ENCODE assay signal across 1 cellular context in genomic region chr15:101239724-101240136, GRCh38.
TF ChIP-seq lines count a peak whose summit lies in the region.

No MANE protein-coding gene starts in this region.

TF ChIP-seq in GM12878, 131 proteins besides CTCF, POLR2A, EP300 and RAD21:
- no peak for TF ChIP-seq ESRRA (IDR thresholded peaks at IDR 0.05; ENCODE audit: low read length)
- 0 out of 2 replicates have a peak, but pooled peaks have one; percentile 45 for TF ChIP-seq DPF2 (IDR thresholded peaks at IDR 0.05)
- TF ChIP-seq RELA (IDR thresholded peaks at IDR 0.05; ENCODE audit: borderline replicate concordance, partially characterized antibody) = no peak
- TF ChIP-seq NFXL1 (IDR thresholded peaks at IDR 0.05; ENCODE audit: borderline replicate concordance) = no peak
- TF ChIP-seq CHD1 (IDR thresholded peaks at IDR 0.05; ENCODE audit: low read depth, low read length) = no peak
- peak; percentile 51 for TF ChIP-seq SKIL (IDR thresholded peaks at IDR 0.05; ENCODE audit: low read depth, poor library complexity, severe bottlenecking)
- TF ChIP-seq PRDM15 (CRISPR knock-in tag; IDR thresholded peaks at IDR 0.05) = no peak
- TF ChIP-seq BHLHE40 (IDR thresholded peaks at IDR 0.05; ENCODE audit: borderline replicate concordance in 1 of 2, low read depth in 2 of 2, low read length in 1 of 2) = no peak; a peak in 1 of 4 replicates
- peak; percentile 99 for TF ChIP-seq MTA2 (IDR thresholded peaks at IDR 0.05; ENCODE audit: low read depth)
- TF ChIP-seq BCL11A (IDR thresholded peaks at IDR 0.05; ENCODE audit: low read depth, low read length) = peak; percentile 83; the same call in 1 of the 2 replicates
- no peak for TF ChIP-seq TARDBP (IDR thresholded peaks at IDR 0.05; ENCODE audit: borderline replicate concordance)
- TF ChIP-seq SREBF2 (IDR thresholded peaks at IDR 0.05; ENCODE audit: low read length) = no peak
- TF ChIP-seq RAD51 (IDR thresholded peaks at IDR 0.05) = no peak
- peak; percentile 66 for TF ChIP-seq IKZF1 (conservative IDR thresholded peaks at IDR 0.05)
- no peak for TF ChIP-seq ATF3 (IDR thresholded peaks at IDR 0.05; ENCODE audit: borderline replicate concordance, extremely low read depth, low read depth, low read length)
- TF ChIP-seq ZNF687 (IDR thresholded peaks at IDR 0.05) = peak; percentile 71
- TF ChIP-seq MEF2B (IDR thresholded peaks at IDR 0.05; ENCODE audit: partially characterized antibody, poor library complexity, severe bottlenecking) = peak; percentile 69
- TF ChIP-seq ATF2 (IDR thresholded peaks at IDR 0.05; ENCODE audit: low read length) = no peak
- TF ChIP-seq POU2F2 (IDR thresholded peaks at IDR 0.05; ENCODE audit: borderline replicate concordance, low read depth, low read length) = peak; percentile 28; the same call in 1 of the 3 replicates
- no peak for TF ChIP-seq EGR1 (IDR thresholded peaks at IDR 0.05; ENCODE audit: borderline replicate concordance in 1 of 2, low read depth in 2 of 2, low read length in 2 of 2)
- peak; percentile 48; the same call in 1 of the 2 replicates for TF ChIP-seq RUNX3 (IDR thresholded peaks at IDR 0.05; ENCODE audit: low read length)
- no peak for TF ChIP-seq IRF3 (IDR thresholded peaks at IDR 0.05)
- peak; percentile 64 to 68; a peak in 2 of 4 replicates for TF ChIP-seq IKZF2 (IDR thresholded peaks at IDR 0.05)
- TF ChIP-seq STAT3 (IDR thresholded peaks at IDR 0.05; ENCODE audit: low read depth, low read length) = 0 out of 2 replicates have a peak, but pooled peaks have one; percentile 38
- no peak for TF ChIP-seq IRF5 (IDR thresholded peaks at IDR 0.05; ENCODE audit: borderline replicate concordance)
